In the genomic region with DNA sequence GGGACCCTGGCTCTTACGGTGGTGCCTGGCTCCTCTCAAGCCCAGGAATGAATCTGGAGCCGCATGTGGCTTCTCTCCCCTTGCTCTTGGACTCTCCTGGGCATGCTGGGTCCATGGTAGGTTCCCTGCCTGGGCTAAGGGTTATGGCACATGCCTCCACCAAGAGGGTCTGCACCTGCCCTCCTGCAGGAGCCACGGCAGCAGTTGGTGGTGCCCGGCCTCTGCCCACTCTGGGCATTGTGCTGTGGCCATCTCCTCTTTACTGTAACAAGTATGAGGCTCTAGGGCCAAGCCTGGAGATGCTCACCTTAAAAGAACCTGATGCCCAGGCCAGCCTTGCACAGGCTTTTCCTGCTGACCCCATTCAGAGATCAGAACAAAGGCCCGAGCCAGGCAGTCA, we compare ENCODE assay signal across 15 cellular contexts.
DNase-seq lines count a peak whose midpoint lies in the region; FAIRE-seq and TF ChIP-seq lines count a peak whose summit lies in the region.
"Had no signal": no experiment of that assay in that cellular context is flagged by ENCODE, and none has a peak within 500 bp of the region (broad histone marks: within the 10 kb centered on the region; RNA-seq: fewer than 3 reads in every experiment).

No MANE protein-coding gene starts in this region.

- WGBS in spleen, 5 donors = 86 to 93% (median 92%) methylated on average over 3 to 5 of the region's 5 CpGs

- no peaks in the 10 kb centered on the region for H3K27me3 Mint-ChIP-seq in activated T-cell treated with anti-CD3 and anti-CD28 coated beads, Interleukin-2, amount 50 U/mL, for 24 hours

- no peak overlapping the region for H3K27ac Mint-ChIP-seq in activated T-cell treated with anti-CD3 and anti-CD28 coated beads, Interleukin-2, amount 50 U/mL, for 24 hours

- no peak for TF ChIP-seq POLR2A in spleen (IDR thresholded peaks at IDR 0.05)

- no peaks in the 10 kb centered on the region for H3K36me3 Mint-ChIP-seq in activated T-cell treated with anti-CD3 and anti-CD28 coated beads, Interleukin-2, amount 50 U/mL, for 24 hours (ENCODE audit: low read depth)

- intact Hi-C loops in kidney (cut with DNase I) = no loop called here
- intact Hi-C loops in spleen (cut with DNase I; ENCODE audit: low total_unique reads) = loop anchor here (10.0 kb wide), 1 partner anchor 562 kb away; no protein-coding TSS in a partner anchor
- intact Hi-C loops in tibial artery (cut with DNase I; ENCODE audit: low total_unique reads) = no loop called here

- H3K36me3 ChIP-seq in H7 (replicated peaks; ENCODE audit: control insufficient read depth, insufficient read depth, low read length) (no peaks in the 10 kb centered on the region), kidney (ENCODE audit: control insufficient read depth in 1 of 2, insufficient read depth in 2 of 2, low read length in 2 of 2) (no peaks in the 10 kb centered on the region), spleen (no peaks in the 10 kb centered on the region), tibial artery (peaks cover 0 to 4% (median 0%) of the 10 kb centered on the region in 3 donors)
- H3K36me3 ChIP-seq: BLaER1 treated with 17β-estradiol and CSF1 and Interleukin-3, amounts not matched to agents 10 nM and 100 nM had no signal

- H3K4me3 Mint-ChIP-seq in activated T-cell treated with anti-CD3 and anti-CD28 coated beads, Interleukin-2, amount 50 U/mL, for 24 hours = no peak overlapping the region

- no peaks in the 10 kb centered on the region for H3K9me3 Mint-ChIP-seq in activated T-cell treated with anti-CD3 and anti-CD28 coated beads, Interleukin-2, amount 50 U/mL, for 24 hours

- DNase-seq in activated T-cell treated with anti-CD3 and anti-CD28 coated beads, Interleukin-2, amount 50 U/mL, for 24 hours = peak; percentile 11
- DNase-seq in activated T-cell treated with anti-CD3 and anti-CD28 coated beads for 4 hours (no peak), H7 (peak; percentile 16), kidney (peak; percentile 29), spleen (peak; percentile 29), tibial artery (no peak), COR-L47 (lab: John Stamatoyannopoulos, UW) (no peak), NCI-H2029 treated with DMSO at 0.1 percent for 48 hours (lab: John Stamatoyannopoulos, UW) (no peak)
- DNase-seq: 8988T, DMS 273 treated with DMSO at 0.1 percent for 48 hours, KG1, NCI-H1092 treated with DMSO at 0.1 percent for 48 hours, NCI-H1694 had no signal

- H3K4me1 Mint-ChIP-seq in activated T-cell treated with anti-CD3 and anti-CD28 coated beads, Interleukin-2, amount 50 U/mL, for 24 hours (ENCODE audit: low read depth) = peaks cover 5% of the 10 kb centered on the region

- no peak overlapping the region for H3K9ac ChIP-seq in kidney (ENCODE audit: low read length in 2 of 2)
- H3K9ac ChIP-seq: BLaER1 treated with 17β-estradiol and CSF1 and Interleukin-3, amounts not matched to agents 10 nM and 100 nM had no signal

- H3K4me3 ChIP-seq in H7 (ENCODE audit: insufficient read depth, low read depth, low read length) = no peak overlapping the region
- H3K4me3 ChIP-seq in kidney (ENCODE audit: low read length in 2 of 2) = no peak overlapping the region
- no peak overlapping the region for H3K4me3 ChIP-seq in spleen
- no peak overlapping the region for H3K4me3 ChIP-seq in tibial artery
- H3K4me3 ChIP-seq: BLaER1 treated with 17β-estradiol and CSF1 and Interleukin-3, amounts not matched to agents 10 nM and 100 nM had no signal

- H3K4me1 ChIP-seq in kidney (ENCODE audit: control insufficient read depth in 1 of 2, insufficient read depth in 1 of 2, low read depth in 1 of 2, low read length in 2 of 2) = peaks cover 15 to 18% of the 10 kb centered on the region in 2 donors
- peaks cover 6 to 30% (median 17%) of the 10 kb centered on the region in 6 donors for H3K4me1 ChIP-seq in spleen
- peaks cover 0 to 28% (median 5%) of the 10 kb centered on the region in 4 donors for H3K4me1 ChIP-seq in tibial artery

- TF ChIP-seq CTCF in kidney (IDR thresholded peaks at IDR 0.05; ENCODE audit: borderline replicate concordance, extremely low read depth, insufficient read depth) = no peak
- TF ChIP-seq CTCF in spleen (IDR thresholded peaks at IDR 0.05 in 8 of 11, conservative IDR thresholded peaks at IDR 0.05 in 3 of 11) = no peak
- no peak for TF ChIP-seq CTCF in tibial artery (IDR thresholded peaks at IDR 0.05)

- no peak overlapping the region for H3K27ac ChIP-seq in kidney (ENCODE audit: low read depth in 2 of 2, low read length in 2 of 2)
- no peak overlapping the region for H3K27ac ChIP-seq in spleen
- H3K27ac ChIP-seq in tibial artery = no peak overlapping the region
- H3K27ac ChIP-seq: BLaER1 treated with 17β-estradiol and CSF1 and Interleukin-3, amounts not matched to agents 10 nM and 100 nM had no signal

- H3K27me3 ChIP-seq in H7 (ENCODE audit: control insufficient read depth, insufficient read depth, low read length) (no peaks in the 10 kb centered on the region), spleen (replicated peaks in 1 of 7) (no peaks in the 10 kb centered on the region), tibial artery (no peaks in the 10 kb centered on the region)
- H3K27me3 ChIP-seq: BLaER1 treated with 17β-estradiol and CSF1 and Interleukin-3, amounts not matched to agents 10 nM and 100 nM had no signal

- H3K9me3 ChIP-seq in kidney (ENCODE audit: control insufficient read depth in 1 of 2, low read length in 2 of 2) = no peaks in the 10 kb centered on the region
- H3K9me3 ChIP-seq in spleen = no peaks in the 10 kb centered on the region
- no peaks in the 10 kb centered on the region for H3K9me3 ChIP-seq in tibial artery
- H3K9me3 ChIP-seq: BLaER1 treated with 17β-estradiol and CSF1 and Interleukin-3, amounts not matched to agents 10 nM and 100 nM had no signal

- FAIRE-seq in kidney (lab: Jason Lieb, UNC) = no peak
- FAIRE-seq: H1 had no signal

Comparison
In these comparisons a context has a peak if more than half of its experiments do, and no peak if none do; other contexts are left out.
1. DNase-seq: peak in activated T-cell treated with anti-CD3 and anti-CD28 coated beads, Interleukin-2, amount 50 U/mL, for 24 hours (single experiment), H7 (single experiment), kidney (single experiment) and spleen (single experiment); none in activated T-cell treated with anti-CD3 and anti-CD28 coated beads for 4 hours (single experiment), tibial artery (0 of 2), COR-L47 (single experiment) and NCI-H2029 treated with DMSO at 0.1 percent for 48 hours (single experiment).